Comparison of ENCODE assay signal across 22 cellular contexts in the genomic region with DNA sequence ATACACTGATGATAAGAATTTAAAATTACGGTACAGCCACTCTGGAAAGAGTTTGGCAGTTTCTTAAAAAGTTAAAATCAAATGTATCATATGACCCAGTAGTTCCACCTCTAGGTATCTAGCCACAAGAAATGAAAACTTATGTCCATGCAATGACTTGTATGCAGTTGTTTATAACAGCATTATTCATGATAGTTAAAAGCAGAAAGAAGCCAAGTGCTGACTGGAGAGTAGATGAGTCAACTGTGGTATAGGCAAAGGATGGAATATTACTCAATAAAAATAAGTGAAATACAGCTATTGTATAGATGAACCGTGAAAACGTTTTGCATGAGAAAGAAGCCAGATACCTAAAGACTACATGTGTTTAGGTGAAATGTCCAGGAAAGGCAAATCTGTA. TPM values are rescaled to one million over a fixed set of nuclear protein-coding genes. Genes with fewer than 3 reads are reported as not detected.
DNase-seq lines count a peak whose midpoint lies in the region; ATAC-seq and TF ChIP-seq lines count a peak whose summit lies in the region.
"Had no signal": no experiment of that assay in that cellular context is flagged by ENCODE, and none has a peak within 500 bp of the region (broad histone marks: within the 10 kb centered on the region; RNA-seq: fewer than 3 reads in every experiment).

No MANE protein-coding gene starts in this region.

- H2AFZ ChIP-seq in mesenchymal stem cell (ENCODE audit: low read depth, low read length): no peak overlapping the region

- CTCF ChIA-PET in activated CD8-positive, alpha-beta T cell treated with anti-CD3 and anti-CD28 coated beads for 36 hours (lab: Charles Lee): no interaction called here
- CTCF ChIA-PET in activated CD8-positive, alpha-beta T cell treated with anti-CD3 and anti-CD28 coated beads, Interleukin-2, amount 10 ng/mL, durations not matched to agents 7 days and 5 days (lab: Charles Lee): no interaction called here

- no peak overlapping the region for H3K23ac ChIP-seq in mesenchymal stem cell (ENCODE audit: low read length in 2 of 2)

- H3K9me3 ChIP-seq in mesenchymal stem cell (ENCODE audit: control insufficient read depth, low read length): no peaks in the 10 kb centered on the region
- no peaks in the 10 kb centered on the region for H3K9me3 ChIP-seq in lower lobe of right lung
- H3K9me3 ChIP-seq: heart left ventricle, neutrophil, SJSA1 had no signal

- intact Hi-C loops in activated CD8-positive, alpha-beta T cell treated with anti-CD3 and anti-CD28 coated beads for 36 hours (cut with micrococcal nuclease): no loop called here
- intact Hi-C loops in lower lobe of right lung (cut with DNase I): no loop called here

- H3K27ac ChIP-seq in mesenchymal stem cell (ENCODE audit: low read length, poor library complexity, severe bottlenecking): no peak overlapping the region
- no peak overlapping the region for H3K27ac ChIP-seq in lower lobe of right lung
- H3K27ac ChIP-seq: cardiac muscle cell, heart left ventricle, neutrophil, SJSA1 had no signal

- no peak overlapping the region for H3K4me3 Mint-ChIP-seq in activated CD8-positive, alpha-beta T cell treated with anti-CD3 and anti-CD28 coated beads for 36 hours
- H3K4me3 Mint-ChIP-seq in activated CD8-positive, alpha-beta T cell treated with anti-CD3 and anti-CD28 coated beads, Interleukin-2, amount 10 ng/mL, durations not matched to agents 7 days and 5 days: no peak overlapping the region
- H3K4me3 Mint-ChIP-seq: endodermal cell, type B pancreatic cell had no signal

- H2BK15ac ChIP-seq in mesenchymal stem cell (ENCODE audit: low read depth, poor library complexity, severe bottlenecking): no peak overlapping the region

- H3K27me3 ChIP-seq in mesenchymal stem cell (ENCODE audit: control insufficient read depth in 1 of 2, insufficient read depth in 1 of 2, low read length in 2 of 2): no peaks in the 10 kb centered on the region
- H3K27me3 ChIP-seq in lower lobe of right lung (ENCODE audit: low read depth): no peaks in the 10 kb centered on the region
- H3K27me3 ChIP-seq: cardiac muscle cell, neutrophil, SJSA1 had no signal

- no peak overlapping the region for H3K14ac ChIP-seq in mesenchymal stem cell (ENCODE audit: low read length in 2 of 2)

- H3K18ac ChIP-seq in mesenchymal stem cell (ENCODE audit: low read depth in 1 of 2, low read length in 2 of 2): no peak overlapping the region

- H3K79me1 ChIP-seq in mesenchymal stem cell (replicated peaks; ENCODE audit: low read length, poor library complexity, severe bottlenecking): no peaks in the 10 kb centered on the region

- no peak overlapping the region for H2BK5ac ChIP-seq in mesenchymal stem cell (ENCODE audit: low read depth, low read length, poor library complexity, severe bottlenecking)

- no peak overlapping the region for H2AK5ac ChIP-seq in mesenchymal stem cell (ENCODE audit: low read length, severe bottlenecking)

- peaks cover 45% of the 10 kb centered on the region for H3K4me1 Mint-ChIP-seq in activated CD8-positive, alpha-beta T cell treated with anti-CD3 and anti-CD28 coated beads for 36 hours (ENCODE audit: low read depth)
- peaks cover 13% of the 10 kb centered on the region for H3K4me1 Mint-ChIP-seq in activated CD8-positive, alpha-beta T cell treated with anti-CD3 and anti-CD28 coated beads, Interleukin-2, amount 10 ng/mL, durations not matched to agents 7 days and 5 days (ENCODE audit: low read depth)

- 49% methylated on average over 2 of the region's 3 CpGs for WGBS in mesenchymal stem cell

- no peak overlapping the region for H4K91ac ChIP-seq in mesenchymal stem cell (ENCODE audit: low read length)

- no peak overlapping the region for H3K9ac ChIP-seq in mesenchymal stem cell (ENCODE audit: low read length)

- POLR2A ChIA-PET in activated CD8-positive, alpha-beta T cell treated with anti-CD3 and anti-CD28 coated beads for 36 hours (lab: Charles Lee): interaction anchor here (0.7 kb wide), 1 partner anchor 181 kb away, joined by 3 read pairs; no protein-coding TSS in a partner anchor
- POLR2A ChIA-PET in activated CD8-positive, alpha-beta T cell treated with anti-CD3 and anti-CD28 coated beads, Interleukin-2, amount 10 ng/mL, durations not matched to agents 7 days and 5 days (lab: Charles Lee): no interaction called here

- H2BK12ac ChIP-seq in mesenchymal stem cell (ENCODE audit: low read length in 2 of 2): no peak overlapping the region

- H3K4me3 ChIP-seq in cardiac fibroblast (replicated peaks in 1 of 2; ENCODE audit: low read depth in 2 of 2, low read length in 2 of 2) (no peak overlapping the region), mesenchymal stem cell (ENCODE audit: insufficient read depth in 1 of 2, low read depth in 1 of 2, low read length in 2 of 2) (no peak overlapping the region), lower lobe of right lung (no peak overlapping the region)
- H3K4me3 ChIP-seq: cardiac muscle cell, heart left ventricle, SJSA1 had no signal

- H3K4me1 ChIP-seq in mesenchymal stem cell (ENCODE audit: control insufficient read depth, insufficient read depth, low read depth, low read length) (peaks cover 12% of the 10 kb centered on the region), lower lobe of right lung (peaks cover 6% of the 10 kb centered on the region)

- H3K9me3 Mint-ChIP-seq in activated CD8-positive, alpha-beta T cell treated with anti-CD3 and anti-CD28 coated beads for 36 hours: no peaks in the 10 kb centered on the region
- no peaks in the 10 kb centered on the region for H3K9me3 Mint-ChIP-seq in activated CD8-positive, alpha-beta T cell treated with anti-CD3 and anti-CD28 coated beads, Interleukin-2, amount 10 ng/mL, durations not matched to agents 7 days and 5 days (ENCODE audit: insufficient read depth)
- H3K9me3 Mint-ChIP-seq: endodermal cell, type B pancreatic cell had no signal

- DNase-seq in activated CD8-positive, alpha-beta T cell treated with anti-CD3 and anti-CD28 coated beads for 36 hours: no peak
- no peak for DNase-seq in activated CD8-positive, alpha-beta T cell treated with anti-CD3 and anti-CD28 coated beads, Interleukin-2, amount 10 ng/mL, durations not matched to agents 7 days and 5 days
- peak; percentile 75 for DNase-seq in M059J (ENCODE audit: low read depth)
- peak; percentile 39 to 74 for DNase-seq in cardiac fibroblast (ENCODE audit: low read depth in 2 of 2)
- DNase-seq in mesenchymal stem cell: peak; percentile 73
- no peak for DNase-seq in NCI-H524 treated with DMSO at 0.1 percent for 48 hours (lab: John Stamatoyannopoulos, UW)
- no peak for DNase-seq in DMS79 treated with DMSO at 0.1 percent for 48 hours (lab: John Stamatoyannopoulos, UW)
- no peak for DNase-seq in lower lobe of right lung
- DNase-seq: ACHN; activated CD4-positive, alpha-beta T cell treated with anti-CD3 and anti-CD28 coated beads, Interleukin-2, amount 50 U/mL, for 4 hours; activated gamma-delta T cell treated with Interleukin-2 at 50 U/mL for 16 hours; endodermal cell; heart left ventricle; kidney; NCI-H1105; stimulated activated CD4-positive, alpha-beta T cell treated with anti-CD3 and anti-CD28 coated beads, Interleukin-4, amount 100 ng/mL, for 24 hours had no signal

- no peak overlapping the region for H3K27ac Mint-ChIP-seq in activated CD8-positive, alpha-beta T cell treated with anti-CD3 and anti-CD28 coated beads for 36 hours
- no peak overlapping the region for H3K27ac Mint-ChIP-seq in activated CD8-positive, alpha-beta T cell treated with anti-CD3 and anti-CD28 coated beads, Interleukin-2, amount 10 ng/mL, durations not matched to agents 7 days and 5 days
- H3K27ac Mint-ChIP-seq: endodermal cell, type B pancreatic cell had no signal

- H3K36me3 ChIP-seq in mesenchymal stem cell (ENCODE audit: control insufficient read depth in 1 of 2, insufficient read depth in 2 of 2, low read depth in 1 of 2, low read length in 2 of 2): no peaks in the 10 kb centered on the region
- no peaks in the 10 kb centered on the region for H3K36me3 ChIP-seq in lower lobe of right lung
- H3K36me3 ChIP-seq: cardiac muscle cell, heart left ventricle, neutrophil, SJSA1 had no signal

- H3K4me2 ChIP-seq in mesenchymal stem cell (ENCODE audit: low read length, poor library complexity, severe bottlenecking): no peak overlapping the region

- H3K4ac ChIP-seq in mesenchymal stem cell (ENCODE audit: low read depth in 1 of 2, low read length in 2 of 2): no peak overlapping the region

- no peaks in the 10 kb centered on the region for H3K36me3 Mint-ChIP-seq in activated CD8-positive, alpha-beta T cell treated with anti-CD3 and anti-CD28 coated beads for 36 hours (ENCODE audit: low read depth)
- no peaks in the 10 kb centered on the region for H3K36me3 Mint-ChIP-seq in activated CD8-positive, alpha-beta T cell treated with anti-CD3 and anti-CD28 coated beads, Interleukin-2, amount 10 ng/mL, durations not matched to agents 7 days and 5 days (ENCODE audit: low read depth)

- TF ChIP-seq CTCF in activated CD8-positive, alpha-beta T cell treated with anti-CD3 and anti-CD28 coated beads for 36 hours (IDR thresholded peaks at IDR 0.05): no peak
- TF ChIP-seq CTCF in cardiac fibroblast (IDR thresholded peaks at IDR 0.05; ENCODE audit: low read depth, low read length): no peak
- TF ChIP-seq CTCF in lower lobe of right lung (IDR thresholded peaks at IDR 0.05): no peak

- H2BK120ac ChIP-seq in mesenchymal stem cell (ENCODE audit: low read depth, low read length): no peak overlapping the region

- peak; percentile 16 for ATAC-seq in activated CD8-positive, alpha-beta T cell treated with anti-CD3 and anti-CD28 coated beads for 36 hours
- no peak for ATAC-seq in activated CD8-positive, alpha-beta T cell treated with anti-CD3 and anti-CD28 coated beads, Interleukin-2, amount 10 ng/mL, durations not matched to agents 7 days and 5 days
- no peak for ATAC-seq in lower lobe of right lung
- ATAC-seq: heart left ventricle, sciatic nerve had no signal

- no peak overlapping the region for H4K8ac ChIP-seq in mesenchymal stem cell (ENCODE audit: low read length)

- peaks cover 10% of the 10 kb centered on the region for H3K27me3 Mint-ChIP-seq in activated CD8-positive, alpha-beta T cell treated with anti-CD3 and anti-CD28 coated beads for 36 hours
- H3K27me3 Mint-ChIP-seq in activated CD8-positive, alpha-beta T cell treated with anti-CD3 and anti-CD28 coated beads, Interleukin-2, amount 10 ng/mL, durations not matched to agents 7 days and 5 days (ENCODE audit: low read depth): peaks cover 24% of the 10 kb centered on the region
- H3K27me3 Mint-ChIP-seq: type B pancreatic cell had no signal

RNA-seq across cellular contexts. Expression of a gene that starts 14.8 kb away (rescaled TPM):
- total RNA-seq in activated CD8-positive, alpha-beta T cell treated with anti-CD3 and anti-CD28 coated beads for 36 hours: not detected
- not detected for total RNA-seq in activated CD8-positive, alpha-beta T cell treated with anti-CD3 and anti-CD28 coated beads, Interleukin-2, amount 10 ng/mL, durations not matched to agents 7 days and 5 days
- total RNA-seq in M059J (2014; rRNA removed; shearing (Covaris generic)): 0.66 and 0.74 TPM in 2 replicates
- 0.07 TPM for polyA plus RNA-seq in mesenchymal stem cell (2013, experiment 1 of 2)
- polyA plus RNA-seq in mesenchymal stem cell (2013, experiment 2 of 2): 0.11 TPM
- total RNA-seq in lower lobe of right lung: 0.24 TPM
- total RNA-seq: cardiac muscle cell, endodermal cell, heart left ventricle, mononuclear cell, sciatic nerve had no signal
- polyA plus RNA-seq: cardiac muscle cell, heart left ventricle had no signal

RNA-seq across cellular contexts. Expression of a gene that starts 23.4 kb away (rescaled TPM):
- total RNA-seq in activated CD8-positive, alpha-beta T cell treated with anti-CD3 and anti-CD28 coated beads for 36 hours: under 1 TPM; 0.51 to 0.70 TPM
- under 1 TPM; 0.60 to 0.63 TPM for total RNA-seq in activated CD8-positive, alpha-beta T cell treated with anti-CD3 and anti-CD28 coated beads, Interleukin-2, amount 10 ng/mL, durations not matched to agents 7 days and 5 days
- not detected in 2 replicates for total RNA-seq in M059J (2014; rRNA removed; shearing (Covaris generic))
- polyA plus RNA-seq in mesenchymal stem cell (2013, experiment 1 of 2): 4.2 TPM
- polyA plus RNA-seq in mesenchymal stem cell (2013, experiment 2 of 2): 4.0 TPM
- total RNA-seq in lower lobe of right lung: 5.7 TPM
- total RNA-seq: endodermal cell, SJSA1 had no signal

RNA-seq across cellular contexts. Expression of a gene that starts 27.6 kb away (rescaled TPM):
- not detected for total RNA-seq in activated CD8-positive, alpha-beta T cell treated with anti-CD3 and anti-CD28 coated beads for 36 hours
- total RNA-seq in activated CD8-positive, alpha-beta T cell treated with anti-CD3 and anti-CD28 coated beads, Interleukin-2, amount 10 ng/mL, durations not matched to agents 7 days and 5 days: not detected
- not detected in 2 replicates for total RNA-seq in M059J (2014; rRNA removed; shearing (Covaris generic))
- not detected for polyA plus RNA-seq in mesenchymal stem cell (2013, experiment 1 of 2)
- not detected for polyA plus RNA-seq in mesenchymal stem cell (2013, experiment 2 of 2)
- 14.4 TPM for total RNA-seq in lower lobe of right lung
- total RNA-seq: cardiac muscle cell, endodermal cell, SJSA1 had no signal

Comparison
In these comparisons a context has a peak if more than half of its experiments do, and no peak if none do; other contexts are left out.
1. DNase-seq: peak in M059J (single experiment), cardiac fibroblast (2 of 2) and mesenchymal stem cell (single experiment); none in activated CD8-positive, alpha-beta T cell treated with anti-CD3 and anti-CD28 coated beads for 36 hours (single experiment), activated CD8-positive, alpha-beta T cell treated with anti-CD3 and anti-CD28 coated beads, Interleukin-2, amount 10 ng/mL, durations not matched to agents 7 days and 5 days (single experiment), NCI-H524 treated with DMSO at 0.1 percent for 48 hours (single experiment), DMS79 treated with DMSO at 0.1 percent for 48 hours (single experiment) and lower lobe of right lung (single experiment).
2. RNA of a gene that starts 27.6 kb away (total RNA-seq): 14.4 TPM in lower lobe of right lung (single experiment); not detected in activated CD8-positive, alpha-beta T cell treated with anti-CD3 and anti-CD28 coated beads, Interleukin-2, amount 10 ng/mL, durations not matched to agents 7 days and 5 days, not detected in activated CD8-positive, alpha-beta T cell treated with anti-CD3 and anti-CD28 coated beads for 36 hours and not detected in M059J; every median in the first group is over 10 times any median in the second.